Comparison of ENCODE assay signal across 32 cellular contexts in genomic region chr19:19634516-19635312, GRCh38. TPM values are rescaled to one million over a fixed set of nuclear protein-coding genes. Genes with fewer than 3 reads are reported as not detected.
DNase-seq lines count a peak whose midpoint lies in the region; ATAC-seq, FAIRE-seq and TF ChIP-seq lines count a peak whose summit lies in the region.
"Had no signal": no experiment of that assay in that cellular context is flagged by ENCODE, and none has a peak within 500 bp of the region (broad histone marks: within the 10 kb centered on the region; RNA-seq: fewer than 3 reads in every experiment).

No MANE protein-coding gene starts in this region.

- TF ChIP-seq CTCF in GM12878 (IDR thresholded peaks at IDR 0.05 in 2 of 3, conservative IDR thresholded peaks at IDR 0.05 in 1 of 3; ENCODE audit: control insufficient read depth in 2 of 3, extremely low read depth in 1 of 3, insufficient read depth in 1 of 3, low read depth in 3 of 3, low read length in 3 of 3) (no peak), GM23338 (conservative IDR thresholded peaks at IDR 0.05; ENCODE audit: low read depth in 2 of 2) (no peak)

- H3K4me1 ChIP-seq in GM12878 (ENCODE audit: control insufficient read depth, insufficient read depth, low read length) = no peaks in the 10 kb centered on the region; the same call in 1 of the 2 replicates
- H3K4me1 ChIP-seq in neuronal stem cell (ENCODE audit: control insufficient read depth in 2 of 2, insufficient read depth in 1 of 2, low read depth in 1 of 2, low read length in 2 of 2) = no peaks in the 10 kb centered on the region
- no peaks in the 10 kb centered on the region for H3K4me1 ChIP-seq in GM23338 (ENCODE audit: insufficient read depth)
- H3K4me1 ChIP-seq: esophagus squamous epithelium, thyroid gland had no signal

- no peaks in the 10 kb centered on the region for H3K27me3 Mint-ChIP-seq in activated CD8-positive, alpha-beta memory T cell treated with anti-CD3 and anti-CD28 coated beads, Interleukin-2, amount 10 ng/mL, durations not matched to agents 7 days and 5 days
- H3K27me3 Mint-ChIP-seq in IgD-negative memory B cell (no peaks in the 10 kb centered on the region), GM23338 (ENCODE audit: insufficient read depth, low read depth, poor library complexity) (peaks cover 9% of the 10 kb centered on the region)
- H3K27me3 Mint-ChIP-seq: B cell; stimulated activated naive CD8-positive, alpha-beta T cell treated with anti-CD3 and anti-CD28 coated beads, Interleukin-15, Interleukin-2, amounts not matched to agents 100 ng/mL and 50 ng/mL, for 24 hours had no signal

- no peak overlapping the region for H2BK15ac ChIP-seq in neuronal stem cell (ENCODE audit: low read length)

- H2BK120ac ChIP-seq in neuronal stem cell (ENCODE audit: low read depth, low read length) = no peak overlapping the region

- H3K14ac ChIP-seq in neuronal stem cell (ENCODE audit: low read length) = no peak overlapping the region

- POLR2A ChIA-PET in GM12878 (lab: Charles Lee) = interaction anchor here (1.1 kb wide), 1 partner anchor 15 kb away, joined by 4 read pairs; no protein-coding TSS in a partner anchor

- peak overlapping the region; percentile 93 for H4K8ac ChIP-seq in neuronal stem cell (ENCODE audit: low read depth, low read length)

- H3K79me1 ChIP-seq in neuronal stem cell (ENCODE audit: low read depth, low read length) = no peaks in the 10 kb centered on the region

- WGBS in GM12878 (ENCODE audit: insufficient coverage, insufficient replicate concordance, low lambda C conversion rate, missing lambda C conversion rate) = 79% methylated on average over 36 of the region's 36 CpGs
- WGBS in neuronal stem cell (ENCODE audit: extremely low coverage in 2 of 2, insufficient read length in 2 of 2, insufficient replicate concordance in 1 of 2), 2 donors = no CpG with 5 or more reads among the region's 36 CpGs

- no peak for TF ChIP-seq RAD21 in GM12878 (IDR thresholded peaks at IDR 0.05; ENCODE audit: insufficient read depth, low read depth, low read length)

- peaks cover 17% of the 10 kb centered on the region for H3K4me1 Mint-ChIP-seq in activated CD8-positive, alpha-beta memory T cell treated with anti-CD3 and anti-CD28 coated beads, Interleukin-2, amount 10 ng/mL, durations not matched to agents 7 days and 5 days
- H3K4me1 Mint-ChIP-seq in IgD-negative memory B cell (peaks cover 0 to 9% (median 6%) of the 10 kb centered on the region in 3 donors), GM23338 (peaks cover 3% of the 10 kb centered on the region; the same call in 1 of the 3 replicates)
- H3K4me1 Mint-ChIP-seq: endodermal cell had no signal

- no peak for ATAC-seq in activated CD8-positive, alpha-beta memory T cell treated with anti-CD3 and anti-CD28 coated beads, Interleukin-2, amount 10 ng/mL, durations not matched to agents 7 days and 5 days
- ATAC-seq in GM12878 (peak; percentile 24; the same call in 2 of the 3 replicates), GM23338 (no peak)
- ATAC-seq: activated T-cell treated with anti-CD3 and anti-CD28 coated beads, Interleukin-2, amount 50 U/mL, for 4 hours; left colon had no signal

- no peaks in the 10 kb centered on the region for H3K9me3 Mint-ChIP-seq in activated CD8-positive, alpha-beta memory T cell treated with anti-CD3 and anti-CD28 coated beads, Interleukin-2, amount 10 ng/mL, durations not matched to agents 7 days and 5 days (ENCODE audit: low read depth)
- H3K9me3 Mint-ChIP-seq in IgD-negative memory B cell (no peaks in the 10 kb centered on the region), GM23338 (no peaks in the 10 kb centered on the region)
- H3K9me3 Mint-ChIP-seq: activated T-cell treated with anti-CD3 and anti-CD28 coated beads, Interleukin-2, amount 50 U/mL, for 4 hours; endodermal cell; H9; stimulated activated naive CD8-positive, alpha-beta T cell treated with anti-CD3 and anti-CD28 coated beads, Interleukin-15, Interleukin-2, amounts not matched to agents 100 ng/mL and 50 ng/mL, for 24 hours had no signal

- no peak overlapping the region for H2AK5ac ChIP-seq in neuronal stem cell (ENCODE audit: low read depth, low read length)

- no peak overlapping the region for H2BK12ac ChIP-seq in neuronal stem cell (ENCODE audit: low read length)

- H3K27me3 ChIP-seq in GM12878 (replicated peaks in 1 of 2; ENCODE audit: control insufficient read depth in 2 of 2, insufficient read depth in 2 of 2, low read length in 1 of 2) (no peaks in the 10 kb centered on the region), neuronal stem cell (ENCODE audit: control insufficient read depth in 3 of 3, insufficient read depth in 3 of 3, low read depth in 1 of 3, low read length in 3 of 3) (no peaks in the 10 kb centered on the region), GM23338 (ENCODE audit: insufficient read depth) (no peaks in the 10 kb centered on the region)
- H3K27me3 ChIP-seq: cardiac muscle cell, esophagus squamous epithelium, hepatocyte, thyroid gland had no signal

- H3K79me2 ChIP-seq in GM12878 (ENCODE audit: control insufficient read depth, insufficient read depth, low read length) (no peaks in the 10 kb centered on the region), GM23338 (replicated peaks; ENCODE audit: insufficient read depth) (no peaks in the 10 kb centered on the region)
- H3K79me2 ChIP-seq: hepatocyte had no signal

- no peaks in the 10 kb centered on the region for H3K9me2 ChIP-seq in GM23338 (ENCODE audit: insufficient read depth)

- H3K18ac ChIP-seq in neuronal stem cell (ENCODE audit: low read length) = no peak overlapping the region

- H3K36me3 ChIP-seq in GM12878 (ENCODE audit: control insufficient read depth in 2 of 2, insufficient read depth in 2 of 2, low read length in 1 of 2) = peaks cover 23 to 39% of the 10 kb centered on the region in 2 experiments
- H3K36me3 ChIP-seq in neuronal stem cell (replicated peaks in 1 of 2; ENCODE audit: control insufficient read depth in 2 of 2, insufficient read depth in 2 of 2, low read length in 2 of 2) = peaks cover 15 to 59% of the 10 kb centered on the region in 2 donors
- H3K36me3 ChIP-seq in GM23338 (ENCODE audit: insufficient read depth) = no peaks in the 10 kb centered on the region; the same call in 1 of the 2 replicates

- FAIRE-seq in GM12878 (lab: Jason Lieb, UNC) = no peak
- FAIRE-seq: A204.1, G401.6, TTC549 had no signal

- H3K27ac ChIP-seq in GM12878 (ENCODE audit: control insufficient read depth, insufficient read depth) (peak overlapping the region; percentile 14; the same call in 1 of the 2 replicates), neuronal stem cell (replicated peaks; ENCODE audit: low read length) (no peak overlapping the region), GM23338 (ENCODE audit: low read depth) (no peak overlapping the region)
- H3K27ac ChIP-seq: cardiac muscle cell, coronary artery, esophagus squamous epithelium, hepatocyte, thyroid gland had no signal

- peak; percentile 29; the same call in 1 of the 2 replicates for TF ChIP-seq POLR2A in GM12878 (IDR thresholded peaks at IDR 0.05; ENCODE audit: low read depth, low read length)

- H3F3A ChIP-seq in GM23338 (replicated peaks; ENCODE audit: low read depth) = no peaks in the 10 kb centered on the region

- RAD21 ChIA-PET in GM12878 (lab: Charles Lee; ENCODE audit: unreplicated experiment) = no interaction called here

- H3K4me3 ChIP-seq in GM12878 (no peak overlapping the region), neuronal stem cell (ENCODE audit: low read length in 2 of 2) (no peak overlapping the region), GM23338 (no peak overlapping the region)
- H3K4me3 ChIP-seq: cardiac muscle cell, coronary artery, esophagus squamous epithelium, hepatocyte, thyroid gland had no signal

- H3K4me2 ChIP-seq in GM12878 (ENCODE audit: control insufficient read depth, insufficient read depth) (0 out of 2 replicates have a peak overlapping the region, but pooled peaks have one; percentile 33), neuronal stem cell (ENCODE audit: insufficient read depth, low read length, poor library complexity, severe bottlenecking) (no peak overlapping the region), GM23338 (no peak overlapping the region)
- H3K4me2 ChIP-seq: hepatocyte had no signal

- no peak overlapping the region for H3K4ac ChIP-seq in neuronal stem cell (ENCODE audit: low read length)

- peak overlapping the region; percentile 40 for H3K27ac Mint-ChIP-seq in activated CD8-positive, alpha-beta memory T cell treated with anti-CD3 and anti-CD28 coated beads, Interleukin-2, amount 10 ng/mL, durations not matched to agents 7 days and 5 days
- H3K27ac Mint-ChIP-seq in IgD-negative memory B cell (peak overlapping the region; percentile 16 to 43 (median 34)), GM23338 (no peak overlapping the region)
- H3K27ac Mint-ChIP-seq: endodermal cell; stimulated activated naive CD8-positive, alpha-beta T cell treated with anti-CD3 and anti-CD28 coated beads, Interleukin-15, Interleukin-2, amounts not matched to agents 100 ng/mL and 50 ng/mL, for 24 hours had no signal

- no peak overlapping the region for H4K91ac ChIP-seq in neuronal stem cell (ENCODE audit: low read depth, low read length, poor library complexity)

- CTCF ChIA-PET in activated CD8-positive, alpha-beta memory T cell treated with anti-CD3 and anti-CD28 coated beads, Interleukin-2, amount 10 ng/mL, durations not matched to agents 7 days and 5 days (lab: Charles Lee) = no interaction called here
- CTCF ChIA-PET in GM12878 (lab: Yijun Ruan, JAX) = no interaction called here

- SMC1A ChIA-PET in GM12878 (lab: Charles Lee; ENCODE audit: uncharacterized antibody, unreplicated experiment) = no interaction called here

- no peak overlapping the region for H3K4me3 Mint-ChIP-seq in activated CD8-positive, alpha-beta memory T cell treated with anti-CD3 and anti-CD28 coated beads, Interleukin-2, amount 10 ng/mL, durations not matched to agents 7 days and 5 days
- peak overlapping the region in 1 of 4 donors; percentile 60 for H3K4me3 Mint-ChIP-seq in IgD-negative memory B cell
- H3K4me3 Mint-ChIP-seq in GM23338 = no peak overlapping the region
- H3K4me3 Mint-ChIP-seq: activated T-cell treated with anti-CD3 and anti-CD28 coated beads, Interleukin-2, amount 50 U/mL, for 4 hours; B cell; endodermal cell; stimulated activated naive CD8-positive, alpha-beta T cell treated with anti-CD3 and anti-CD28 coated beads, Interleukin-15, Interleukin-2, amounts not matched to agents 100 ng/mL and 50 ng/mL, for 24 hours had no signal

- no peak for TF ChIP-seq EP300 in GM12878 (IDR thresholded peaks at IDR 0.05; ENCODE audit: borderline replicate concordance in 1 of 2, control insufficient read depth in 1 of 2, low read depth in 2 of 2, low read length in 2 of 2)

- H3K36me3 Mint-ChIP-seq in activated CD8-positive, alpha-beta memory T cell treated with anti-CD3 and anti-CD28 coated beads, Interleukin-2, amount 10 ng/mL, durations not matched to agents 7 days and 5 days = peaks cover 55% of the 10 kb centered on the region
- H3K36me3 Mint-ChIP-seq in IgD-negative memory B cell (peaks cover 5% of the 10 kb centered on the region), GM23338 (ENCODE audit: low read depth) (peaks cover 21% of the 10 kb centered on the region)

- H2AFZ ChIP-seq in GM12878 (ENCODE audit: control insufficient read depth, low read depth, low read length) = no peak overlapping the region
- H2AFZ ChIP-seq in neuronal stem cell (ENCODE audit: low read length) = no peak overlapping the region
- no peak overlapping the region for H2AFZ ChIP-seq in GM23338
- H2AFZ ChIP-seq: hepatocyte had no signal

- in situ Hi-C loops in GM12878 (cut with MboI) = no loop called here

- H3K9me3 ChIP-seq in GM12878 (replicated peaks; ENCODE audit: control insufficient read depth, insufficient read depth, low read length) (no peaks in the 10 kb centered on the region), neuronal stem cell (replicated peaks in 1 of 2; ENCODE audit: control insufficient read depth in 2 of 2, insufficient read depth in 1 of 2, low read depth in 1 of 2, low read length in 2 of 2) (peaks cover 0 to 2% of the 10 kb centered on the region in 2 donors)
- H3K9me3 ChIP-seq: esophagus squamous epithelium, thyroid gland had no signal

- H3K23ac ChIP-seq in neuronal stem cell (ENCODE audit: low read depth, low read length, poor library complexity) = no peak overlapping the region

- intact Hi-C loops in GM12878 (cut with micrococcal nuclease; ENCODE audit: unreplicated experiment) = no loop called here

- peak overlapping the region; percentile 8 for H2BK5ac ChIP-seq in neuronal stem cell (ENCODE audit: low read length)

- H3K9ac ChIP-seq in GM12878 (ENCODE audit: control insufficient read depth, insufficient read depth, low read length) (no peak overlapping the region), neuronal stem cell (ENCODE audit: low read depth, low read length, poor library complexity) (no peak overlapping the region)

- DNase-seq in activated CD8-positive, alpha-beta memory T cell treated with anti-CD3 and anti-CD28 coated beads, Interleukin-2, amount 10 ng/mL, durations not matched to agents 7 days and 5 days = no peak
- no peak for DNase-seq in activated CD8-positive, alpha-beta memory T cell treated with anti-CD3 and anti-CD28 coated beads, Interleukin-2, amount 50 U/mL, for 48 hours
- no peak for DNase-seq in GM12878 (ENCODE audit: low read depth, low spot score)
- no peak for DNase-seq in neuronal stem cell (ENCODE audit: low spot score)
- DNase-seq in T-helper 2 cell = no peak
- DNase-seq in GM23338 (ENCODE audit: low spot score) = no peak
- DNase-seq in stimulated activated CD4-positive, alpha-beta T cell treated with anti-CD3 and anti-CD28 coated beads, Interleukin-12 subunit alpha, Interleukin-12 subunit beta, amount 100 ng/mL, for 4 hours = no peak
- DNase-seq: activated naive CD4-positive, alpha-beta T cell; activated T-cell treated with anti-CD3 and anti-CD28 coated beads, Interleukin-2, amount 50 U/mL, for 4 hours; aorta; COR-L47; endodermal cell; esophagus squamous epithelium; foreskin melanocyte; H9; left colon; mammary epithelial cell; NCI-H1092 treated with DMSO at 0.1 percent for 48 hours; NCI-H2029; NCI-H2227 treated with DMSO at 0.1 percent for 48 hours; NCI-H748 treated with DMSO at 0.1 percent for 48 hours; nucleus accumbens; thyroid gland had no signal

- H4K20me1 ChIP-seq in GM12878 (ENCODE audit: control insufficient read depth, insufficient read depth) (no peaks in the 10 kb centered on the region; the same call in 1 of the 2 replicates), GM23338 (replicated peaks; ENCODE audit: insufficient read depth) (no peaks in the 10 kb centered on the region)

- TSS peak; percentile 29 for BruUV-seq in GM12878 (replicated peaks; lab: Mats Ljungman, UMichigan)

RNA-seq across cellular contexts. Expression of gene LPAR2, which starts 6.7 kb away (rescaled TPM):
- 10 to 100 TPM; 39.4 to 46.1 TPM for total RNA-seq in activated CD8-positive, alpha-beta memory T cell treated with anti-CD3 and anti-CD28 coated beads, Interleukin-2, amount 10 ng/mL, durations not matched to agents 7 days and 5 days
- polyA plus RNA-seq in IgD-negative memory B cell (14.3 TPM), GM12878 (2011; rRNA removed) (6.6 and 9.0 TPM in 2 replicates), GM12878 (2014; fragmentation: Illumina TruSeq; extraction: Trizol) (8.6 and 12.6 TPM in 2 replicates), GM12878 (2014; fragmentation: Nextera tagmentation; extraction: Ambion mirVana) (1 to 10 TPM in 1 of 2 experiments, under 1 TPM in 1; 0.98 to 3.2 TPM), GM12878 (2014; rRNA removed) (17.3 and 23.8 TPM in 2 replicates), GM12878 (2016; fragmentation: Nextera tagmentation; extraction: Ambion mirVana) (10 to 100 TPM in 1 of 2 experiments, 1 to 10 TPM in 1; 8.5 to 12.0 TPM), GM23338 (2016; fragmentation: Nextera tagmentation; extraction: Ambion mirVana) (35.8 and 39.4 TPM in 2 replicates)
- total RNA-seq in GM12878 (2013; cell fraction: nucleolus; rRNA removed) = 72.5 and 74.5 TPM in 2 replicates
- total RNA-seq in GM12878 (2014; rRNA removed) (9.4 and 11.3 TPM in 2 replicates), GM12878 (2014; rRNA removed; fragmentation: Illumina TruSeq; extraction: Trizol) (5.0 and 6.3 TPM in 2 replicates), GM12878 (2021) (19.0 and 22.9 TPM in 2 replicates)
- polyA plus RNA-seq in GM12878 (2011; ENCODE audit: low read depth) = 13.9 TPM
- 13.3 and 17.0 TPM in 2 replicates for polyA plus RNA-seq in GM12878 (2011; cell fraction: cytosol; rRNA removed)
- 116 and 130 TPM in 2 replicates for polyA plus RNA-seq in GM12878 (2011; cell fraction: nucleus; rRNA removed)
- 19.2 and 19.8 TPM in 2 replicates for polyA plus RNA-seq in GM12878 (2012)
- 6.9 and 11.5 TPM in 2 replicates for polyA minus RNA-seq in GM12878 (2011; rRNA and poly(A)+ RNA removed)
- polyA minus RNA-seq in GM12878 (2011; cell fraction: cytosol; rRNA and poly(A)+ RNA removed) = 4.7 and 6.7 TPM in 2 replicates
- polyA minus RNA-seq in GM12878 (2011; cell fraction: nucleus; rRNA and poly(A)+ RNA removed) = 9.2 and 13.2 TPM in 2 replicates
- polyA plus RNA-seq in neuronal stem cell (2013, experiment 1 of 2) = 79.0 TPM
- polyA plus RNA-seq in neuronal stem cell (2013, experiment 2 of 2) = 73.0 TPM
- total RNA-seq in GM23338 (2014; rRNA removed; shearing (Covaris generic)) = 49.5 and 63.1 TPM in 2 replicates

RNA-seq across cellular contexts. Expression of gene GMIP, which starts 8.7 kb away (rescaled TPM):
- total RNA-seq in activated CD8-positive, alpha-beta memory T cell treated with anti-CD3 and anti-CD28 coated beads, Interleukin-2, amount 10 ng/mL, durations not matched to agents 7 days and 5 days = 100 to 1,000 TPM; 110 to 111 TPM
- polyA plus RNA-seq in IgD-negative memory B cell = 72.4 TPM
- 61.6 and 65.3 TPM in 2 replicates for total RNA-seq in GM12878 (2013; cell fraction: nucleolus; rRNA removed)
- 35.1 and 39.6 TPM in 2 replicates for total RNA-seq in GM12878 (2014; rRNA removed)
- 10.9 and 11.9 TPM in 2 replicates for total RNA-seq in GM12878 (2014; rRNA removed; fragmentation: Illumina TruSeq; extraction: Trizol)
- total RNA-seq in GM12878 (2021) = 58.4 and 63.5 TPM in 2 replicates
- 16.4 TPM for polyA plus RNA-seq in GM12878 (2011; ENCODE audit: low read depth)
- polyA plus RNA-seq in GM12878 (2011; rRNA removed) = 6.0 and 10.0 TPM in 2 replicates
- 14.1 and 15.4 TPM in 2 replicates for polyA plus RNA-seq in GM12878 (2011; cell fraction: cytosol; rRNA removed)
- polyA plus RNA-seq in GM12878 (2011; cell fraction: nucleus; rRNA removed) = 72.6 and 88.7 TPM in 2 replicates
- 43.1 and 45.9 TPM in 2 replicates for polyA plus RNA-seq in GM12878 (2012)
- polyA plus RNA-seq in GM12878 (2014; fragmentation: Illumina TruSeq; extraction: Trizol) = 16.3 and 20.0 TPM in 2 replicates
- polyA plus RNA-seq in GM12878 (2014; fragmentation: Nextera tagmentation; extraction: Ambion mirVana) = 1 to 10 TPM; 1.5 to 2.8 TPM
- 32.9 and 39.9 TPM in 2 replicates for polyA plus RNA-seq in GM12878 (2014; rRNA removed)
- 10 to 100 TPM; 24.7 to 30.9 TPM for polyA plus RNA-seq in GM12878 (2016; fragmentation: Nextera tagmentation; extraction: Ambion mirVana)
- polyA minus RNA-seq in GM12878 (2011; rRNA and poly(A)+ RNA removed) = 17.5 and 19.3 TPM in 2 replicates
- 14.8 and 15.9 TPM in 2 replicates for polyA minus RNA-seq in GM12878 (2011; cell fraction: cytosol; rRNA and poly(A)+ RNA removed)
- 14.1 and 26.4 TPM in 2 replicates for polyA minus RNA-seq in GM12878 (2011; cell fraction: nucleus; rRNA and poly(A)+ RNA removed)
- polyA plus RNA-seq in neuronal stem cell (2013, experiment 1 of 2) = 6.5 TPM
- polyA plus RNA-seq in neuronal stem cell (2013, experiment 2 of 2) = 6.7 TPM
- total RNA-seq in GM23338 (2014; rRNA removed; shearing (Covaris generic)) = 19.8 and 22.1 TPM in 2 replicates
- polyA plus RNA-seq in GM23338 (2016; fragmentation: Nextera tagmentation; extraction: Ambion mirVana) = 5.1 and 6.2 TPM in 2 replicates

RNA-seq across cellular contexts. Expression of gene PBX4, which starts 16.2 kb away (rescaled TPM):
- total RNA-seq in activated CD8-positive, alpha-beta memory T cell treated with anti-CD3 and anti-CD28 coated beads, Interleukin-2, amount 10 ng/mL, durations not matched to agents 7 days and 5 days = 10 to 100 TPM; 39.9 to 62.3 TPM
- polyA plus RNA-seq in IgD-negative memory B cell (4.1 TPM), GM12878 (2011; rRNA removed) (12.6 and 15.8 TPM in 2 replicates), GM12878 (2014; fragmentation: Illumina TruSeq; extraction: Trizol) (1.5 and 3.5 TPM in 2 replicates), GM12878 (2014; fragmentation: Nextera tagmentation; extraction: Ambion mirVana) (under 1 TPM; 0.18 to 0.75 TPM), GM12878 (2014; rRNA removed) (17.3 and 18.8 TPM in 2 replicates), GM12878 (2016; fragmentation: Nextera tagmentation; extraction: Ambion mirVana) (1 to 10 TPM; 2.7 to 4.1 TPM), GM23338 (2016; fragmentation: Nextera tagmentation; extraction: Ambion mirVana) (4.1 and 5.3 TPM in 2 replicates)
- total RNA-seq in GM12878 (2013; cell fraction: nucleolus; rRNA removed) = 65.0 and 68.4 TPM in 2 replicates
- total RNA-seq in GM12878 (2014; rRNA removed) (7.1 and 10.1 TPM in 2 replicates), GM12878 (2014; rRNA removed; fragmentation: Illumina TruSeq; extraction: Trizol) (3.9 and 4.4 TPM in 2 replicates), GM12878 (2021) (7.7 and 9.6 TPM in 2 replicates)
- 1.6 TPM for polyA plus RNA-seq in GM12878 (2011; ENCODE audit: low read depth)
- 21.2 and 27.3 TPM in 2 replicates for polyA plus RNA-seq in GM12878 (2011; cell fraction: cytosol; rRNA removed)
- polyA plus RNA-seq in GM12878 (2011; cell fraction: nucleus; rRNA removed) = 40.2 and 55.3 TPM in 2 replicates
- polyA plus RNA-seq in GM12878 (2012) = 6.5 and 8.8 TPM in 2 replicates
- polyA minus RNA-seq in GM12878 (2011; rRNA and poly(A)+ RNA removed) = 12.6 and 18.7 TPM in 2 replicates
- polyA minus RNA-seq in GM12878 (2011; cell fraction: cytosol; rRNA and poly(A)+ RNA removed) = 3.2 and 7.9 TPM in 2 replicates
- 11.8 and 20.4 TPM in 2 replicates for polyA minus RNA-seq in GM12878 (2011; cell fraction: nucleus; rRNA and poly(A)+ RNA removed)
- polyA plus RNA-seq in neuronal stem cell (2013, experiment 1 of 2) = 6.9 TPM
- polyA plus RNA-seq in neuronal stem cell (2013, experiment 2 of 2) = 7.0 TPM
- total RNA-seq in GM23338 (2014; rRNA removed; shearing (Covaris generic)) = 1.5 and 2.6 TPM in 2 replicates

RNA-seq across cellular contexts. Expression of gene ATP13A1, which starts 28.8 kb away (rescaled TPM):
- total RNA-seq in activated CD8-positive, alpha-beta memory T cell treated with anti-CD3 and anti-CD28 coated beads, Interleukin-2, amount 10 ng/mL, durations not matched to agents 7 days and 5 days = 100 to 1,000 TPM; 114 to 131 TPM
- polyA plus RNA-seq in IgD-negative memory B cell = 59.0 TPM
- 216 and 273 TPM in 2 replicates for total RNA-seq in GM12878 (2013; cell fraction: nucleolus; rRNA removed)
- 33.1 and 38.1 TPM in 2 replicates for total RNA-seq in GM12878 (2014; rRNA removed)
- total RNA-seq in GM12878 (2014; rRNA removed; fragmentation: Illumina TruSeq; extraction: Trizol) = 12.9 and 17.4 TPM in 2 replicates
- 90.3 and 91.0 TPM in 2 replicates for total RNA-seq in GM12878 (2021)
- 23.1 TPM for polyA plus RNA-seq in GM12878 (2011; ENCODE audit: low read depth)
- polyA plus RNA-seq in GM12878 (2011; rRNA removed) = 14.0 and 21.4 TPM in 2 replicates
- polyA plus RNA-seq in GM12878 (2011; cell fraction: cytosol; rRNA removed) = 32.9 and 38.0 TPM in 2 replicates
- 424 and 553 TPM in 2 replicates for polyA plus RNA-seq in GM12878 (2011; cell fraction: nucleus; rRNA removed)
- 57.4 and 58.7 TPM in 2 replicates for polyA plus RNA-seq in GM12878 (2012)
- polyA plus RNA-seq in GM12878 (2014; fragmentation: Illumina TruSeq; extraction: Trizol) = 13.1 and 21.1 TPM in 2 replicates
- 1 to 10 TPM in 1 of 2 experiments, under 1 TPM in 1; 0.37 to 1.4 TPM for polyA plus RNA-seq in GM12878 (2014; fragmentation: Nextera tagmentation; extraction: Ambion mirVana)
- polyA plus RNA-seq in GM12878 (2014; rRNA removed) = 51.7 and 68.6 TPM in 2 replicates
- 10 to 100 TPM; 67.8 to 74.3 TPM for polyA plus RNA-seq in GM12878 (2016; fragmentation: Nextera tagmentation; extraction: Ambion mirVana)
- 72.7 and 99.8 TPM in 2 replicates for polyA minus RNA-seq in GM12878 (2011; rRNA and poly(A)+ RNA removed)
- 31.8 and 45.4 TPM in 2 replicates for polyA minus RNA-seq in GM12878 (2011; cell fraction: cytosol; rRNA and poly(A)+ RNA removed)
- 139 and 201 TPM in 2 replicates for polyA minus RNA-seq in GM12878 (2011; cell fraction: nucleus; rRNA and poly(A)+ RNA removed)
- polyA plus RNA-seq in neuronal stem cell (2013, experiment 1 of 2) = 20.7 TPM
- 20.1 TPM for polyA plus RNA-seq in neuronal stem cell (2013, experiment 2 of 2)
- total RNA-seq in GM23338 (2014; rRNA removed; shearing (Covaris generic)) = 109 and 307 TPM in 2 replicates
- 38.1 and 41.5 TPM in 2 replicates for polyA plus RNA-seq in GM23338 (2016; fragmentation: Nextera tagmentation; extraction: Ambion mirVana)

RNA-seq across cellular contexts. Expression of gene ZNF101, which starts 33.9 kb away (rescaled TPM):
- total RNA-seq in activated CD8-positive, alpha-beta memory T cell treated with anti-CD3 and anti-CD28 coated beads, Interleukin-2, amount 10 ng/mL, durations not matched to agents 7 days and 5 days = 10 to 100 TPM; 75.0 to 93.7 TPM
- 32.2 TPM for polyA plus RNA-seq in IgD-negative memory B cell
- 29.0 and 31.2 TPM in 2 replicates for total RNA-seq in GM12878 (2013; cell fraction: nucleolus; rRNA removed)
- 16.9 and 20.9 TPM in 2 replicates for total RNA-seq in GM12878 (2014; rRNA removed)
- total RNA-seq in GM12878 (2014; rRNA removed; fragmentation: Illumina TruSeq; extraction: Trizol) = 25.1 and 28.0 TPM in 2 replicates
- total RNA-seq in GM12878 (2021) = 22.2 and 22.8 TPM in 2 replicates
- polyA plus RNA-seq in GM12878 (2011; ENCODE audit: low read depth) = 10.3 TPM
- 40.5 and 71.0 TPM in 2 replicates for polyA plus RNA-seq in GM12878 (2011; rRNA removed)
- 15.3 and 15.6 TPM in 2 replicates for polyA plus RNA-seq in GM12878 (2011; cell fraction: cytosol; rRNA removed)
- polyA plus RNA-seq in GM12878 (2011; cell fraction: nucleus; rRNA removed) = 10.8 and 14.1 TPM in 2 replicates
- polyA plus RNA-seq in GM12878 (2012) = 12.2 and 15.0 TPM in 2 replicates
- 19.3 and 24.1 TPM in 2 replicates for polyA plus RNA-seq in GM12878 (2014; fragmentation: Illumina TruSeq; extraction: Trizol)
- 10 to 100 TPM; 20.4 to 21.3 TPM for polyA plus RNA-seq in GM12878 (2014; fragmentation: Nextera tagmentation; extraction: Ambion mirVana)
- polyA plus RNA-seq in GM12878 (2014; rRNA removed) = 15.2 and 15.9 TPM in 2 replicates
- polyA plus RNA-seq in GM12878 (2016; fragmentation: Nextera tagmentation; extraction: Ambion mirVana) = 10 to 100 TPM; 16.3 to 17.1 TPM
- polyA minus RNA-seq in GM12878 (2011; rRNA and poly(A)+ RNA removed) = 27.3 and 28.5 TPM in 2 replicates
- polyA minus RNA-seq in GM12878 (2011; cell fraction: cytosol; rRNA and poly(A)+ RNA removed) = 7.6 and 8.9 TPM in 2 replicates
- polyA minus RNA-seq in GM12878 (2011; cell fraction: nucleus; rRNA and poly(A)+ RNA removed) = 7.4 and 13.6 TPM in 2 replicates
- 14.0 TPM for polyA plus RNA-seq in neuronal stem cell (2013, experiment 1 of 2)
- 14.0 TPM for polyA plus RNA-seq in neuronal stem cell (2013, experiment 2 of 2)
- 46.4 and 51.0 TPM in 2 replicates for total RNA-seq in GM23338 (2014; rRNA removed; shearing (Covaris generic))
- polyA plus RNA-seq in GM23338 (2016; fragmentation: Nextera tagmentation; extraction: Ambion mirVana) = 47.9 and 52.9 TPM in 2 replicates
